Comparison of ENCODE assay signal across 31 cellular contexts in the genomic region with DNA sequence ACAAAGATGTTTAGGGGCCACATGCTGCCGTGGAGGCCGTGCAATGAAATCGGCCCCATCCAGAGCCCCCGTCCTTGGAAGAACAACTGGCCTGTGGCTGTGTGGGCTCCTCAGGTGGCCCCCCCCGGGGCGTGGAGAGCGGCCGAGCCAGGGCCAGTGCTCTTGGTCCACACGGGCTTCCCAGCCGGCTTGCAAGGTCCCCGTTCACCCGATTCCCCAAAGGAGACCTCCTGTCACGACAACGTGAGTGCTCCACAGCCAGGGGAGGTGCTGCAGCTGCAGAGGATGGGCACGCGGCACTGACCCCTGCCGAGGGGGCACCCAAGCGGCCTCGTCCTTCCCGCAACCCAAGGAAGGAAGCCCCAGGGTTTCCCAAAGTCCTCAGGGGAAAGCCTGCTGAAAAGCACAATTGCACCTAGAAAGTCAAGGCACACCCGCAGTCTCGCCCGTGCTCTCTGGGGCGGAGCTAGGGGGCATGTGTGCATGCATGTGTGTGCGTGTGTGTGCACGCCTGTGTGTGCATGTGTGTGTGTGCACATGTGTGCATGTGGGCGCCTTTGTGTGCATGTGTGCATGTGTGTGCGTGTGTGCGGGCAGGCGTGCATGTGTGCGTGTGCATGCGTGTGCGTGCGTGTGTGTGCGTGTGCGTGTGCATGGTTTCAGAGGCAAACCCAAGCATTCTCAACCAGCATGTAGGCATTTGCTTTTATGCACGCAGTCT. TPM values are rescaled to one million over a fixed set of nuclear protein-coding genes. Genes with fewer than 3 reads are reported as not detected.
DNase-seq lines count a peak whose midpoint lies in the region; ATAC-seq, FAIRE-seq and TF ChIP-seq lines count a peak whose summit lies in the region.
"Had no signal": no experiment of that assay in that cellular context is flagged by ENCODE, and none has a peak within 500 bp of the region (broad histone marks: within the 10 kb centered on the region; RNA-seq: fewer than 3 reads in every experiment).

No MANE protein-coding gene starts in this region.

- DNase-seq in activated CD4-positive, alpha-beta T cell treated with anti-CD3 and anti-CD28 coated beads for 36 hours, result peak; percentile 4
- DNase-seq in activated CD4-positive, alpha-beta T cell treated with anti-CD3 and anti-CD28 coated beads, Interleukin-2, amount 10 ng/mL, durations not matched to agents 24 days and 14 days, result no peak
- peak; percentile 67 for DNase-seq in kidney
- DNase-seq in sigmoid colon, result peak; percentile 60
- DNase-seq in NCI-H146 (lab: John Stamatoyannopoulos, UW), result no peak
- DNase-seq in HAP-1 (ENCODE audit: low spot score in 2 of 2), result no peak
- no peak for DNase-seq in T-helper 2 cell
- DNase-seq: activated CD8-positive, alpha-beta T cell treated with anti-CD3 and anti-CD28 coated beads for 36 hours; activated gamma-delta T cell; activated naive CD8-positive, alpha-beta T cell treated with anti-CD3 and anti-CD28 coated beads, Interleukin-2, amount 50 U/mL, for 24 hours; activated T-cell treated with anti-CD3 and anti-CD28 coated beads for 4 hours; CD8-positive, alpha-beta T cell; EL; GOT3; islet precursor cell; mammary epithelial cell; NCI-H1105; NCI-H2029; NCI-H524 treated with DMSO at 0.1 percent for 48 hours; NK-92 treated with Interleukin-12 subunit alpha and Interleukin-12 subunit beta, amount 100 ng/mL, for 24 hours; SJCRH30; stimulated activated CD4-positive, alpha-beta T cell treated with anti-CD3 and anti-CD28 coated beads, Interleukin-15, amount 100 ng/mL, for 24 hours; stimulated activated naive CD4-positive, alpha-beta T cell; T-cell had no signal

- H3K4me3 Mint-ChIP-seq in activated CD4-positive, alpha-beta T cell treated with anti-CD3 and anti-CD28 coated beads for 36 hours, result no peak overlapping the region
- no peak overlapping the region for H3K4me3 Mint-ChIP-seq in activated CD4-positive, alpha-beta T cell treated with anti-CD3 and anti-CD28 coated beads, Interleukin-2, amount 10 ng/mL, durations not matched to agents 24 days and 14 days
- H3K4me3 Mint-ChIP-seq: activated CD8-positive, alpha-beta T cell treated with anti-CD3 and anti-CD28 coated beads for 36 hours; activated naive CD8-positive, alpha-beta T cell treated with anti-CD3 and anti-CD28 coated beads, Interleukin-2, amount 50 U/mL, for 24 hours; CD8-positive, alpha-beta T cell; neural crest cell; T-cell had no signal

- H3K4me3 ChIP-seq in kidney (ENCODE audit: low read length in 2 of 2) (no peak overlapping the region), sigmoid colon (no peak overlapping the region), HAP-1 (no peak overlapping the region)
- H3K4me3 ChIP-seq: SJCRH30, vagina had no signal

- no peak for ATAC-seq in activated CD4-positive, alpha-beta T cell treated with anti-CD3 and anti-CD28 coated beads for 36 hours
- ATAC-seq: activated CD4-positive, CD25-positive, alpha-beta regulatory T cell treated with anti-CD3 and anti-CD28 coated beads, Interleukin-2, amount 50 U/mL, for 24 hours; activated CD8-positive, alpha-beta T cell treated with anti-CD3 and anti-CD28 coated beads for 36 hours; activated naive CD8-positive, alpha-beta T cell treated with anti-CD3 and anti-CD28 coated beads, Interleukin-2, amount 50 U/mL, for 24 hours; CD8-positive, alpha-beta T cell; Panc1; T-cell had no signal

- H3K9me3 Mint-ChIP-seq in activated CD4-positive, alpha-beta T cell treated with anti-CD3 and anti-CD28 coated beads for 36 hours (ENCODE audit: low read depth), result no peaks in the 10 kb centered on the region
- H3K9me3 Mint-ChIP-seq in activated CD4-positive, alpha-beta T cell treated with anti-CD3 and anti-CD28 coated beads, Interleukin-2, amount 10 ng/mL, durations not matched to agents 24 days and 14 days, result no peaks in the 10 kb centered on the region
- H3K9me3 Mint-ChIP-seq: activated CD8-positive, alpha-beta T cell treated with anti-CD3 and anti-CD28 coated beads for 36 hours; activated naive CD8-positive, alpha-beta T cell treated with anti-CD3 and anti-CD28 coated beads, Interleukin-2, amount 50 U/mL, for 24 hours; CD8-positive, alpha-beta T cell; neural crest cell; T-cell had no signal

- no peak for TF ChIP-seq POLR2A in sigmoid colon (IDR thresholded peaks at IDR 0.05)

- in situ Hi-C loops in HAP-1 (cut with MboI; ENCODE audit: low sequenced_read_pairs), result no loop called here

- TF ChIP-seq CTCF in VCaP (conservative IDR thresholded peaks at IDR 0.05) (no peak), kidney (IDR thresholded peaks at IDR 0.05; ENCODE audit: borderline replicate concordance, extremely low read depth, insufficient read depth) (no peak), sigmoid colon (IDR thresholded peaks at IDR 0.05) (no peak)

- no peak for FAIRE-seq in kidney (lab: Jason Lieb, UNC)
- FAIRE-seq: endometrium had no signal

- no peak for TF ChIP-seq EP300 in sigmoid colon (IDR thresholded peaks at IDR 0.05)

- no peak overlapping the region for H3K9ac ChIP-seq in kidney (ENCODE audit: low read length in 2 of 2)

- H3K36me3 Mint-ChIP-seq in activated CD4-positive, alpha-beta T cell treated with anti-CD3 and anti-CD28 coated beads for 36 hours (ENCODE audit: low read depth), result no peaks in the 10 kb centered on the region
- H3K36me3 Mint-ChIP-seq in activated CD4-positive, alpha-beta T cell treated with anti-CD3 and anti-CD28 coated beads, Interleukin-2, amount 10 ng/mL, durations not matched to agents 24 days and 14 days (ENCODE audit: low read depth), result no peaks in the 10 kb centered on the region
- H3K36me3 Mint-ChIP-seq: CD8-positive, alpha-beta T cell; T-cell had no signal

- no peaks in the 10 kb centered on the region for H3K36me3 ChIP-seq in kidney (ENCODE audit: control insufficient read depth in 1 of 2, insufficient read depth in 2 of 2, low read length in 2 of 2)
- no peaks in the 10 kb centered on the region for H3K36me3 ChIP-seq in sigmoid colon
- no peaks in the 10 kb centered on the region for H3K36me3 ChIP-seq in HAP-1 (replicated peaks)
- H3K36me3 ChIP-seq: SJCRH30, vagina had no signal

- WGBS in sigmoid colon, 2 donors, result 67 to 70% methylated on average over 37 of the region's 37 CpGs

- H3K4me1 Mint-ChIP-seq in activated CD4-positive, alpha-beta T cell treated with anti-CD3 and anti-CD28 coated beads for 36 hours, result no peaks in the 10 kb centered on the region
- no peaks in the 10 kb centered on the region for H3K4me1 Mint-ChIP-seq in activated CD4-positive, alpha-beta T cell treated with anti-CD3 and anti-CD28 coated beads, Interleukin-2, amount 10 ng/mL, durations not matched to agents 24 days and 14 days
- H3K4me1 Mint-ChIP-seq: activated naive CD8-positive, alpha-beta T cell treated with anti-CD3 and anti-CD28 coated beads, Interleukin-2, amount 50 U/mL, for 24 hours; T-cell had no signal

- H3K9me3 ChIP-seq in kidney (ENCODE audit: control insufficient read depth in 1 of 2, low read length in 2 of 2) (no peaks in the 10 kb centered on the region), sigmoid colon (no peaks in the 10 kb centered on the region), HAP-1 (no peaks in the 10 kb centered on the region)
- H3K9me3 ChIP-seq: SJCRH30, vagina had no signal

- H3K4me1 ChIP-seq in kidney (ENCODE audit: control insufficient read depth in 1 of 2, insufficient read depth in 1 of 2, low read depth in 1 of 2, low read length in 2 of 2) (peaks cover 0 to 9% of the 10 kb centered on the region in 2 donors), sigmoid colon (peaks cover 0 to 78% (median 63%) of the 10 kb centered on the region in 4 donors), HAP-1 (no peaks in the 10 kb centered on the region)
- H3K4me1 ChIP-seq: vagina had no signal

- no peaks in the 10 kb centered on the region for H3K27me3 Mint-ChIP-seq in activated CD4-positive, alpha-beta T cell treated with anti-CD3 and anti-CD28 coated beads for 36 hours
- no peaks in the 10 kb centered on the region for H3K27me3 Mint-ChIP-seq in activated CD4-positive, alpha-beta T cell treated with anti-CD3 and anti-CD28 coated beads, Interleukin-2, amount 10 ng/mL, durations not matched to agents 24 days and 14 days
- H3K27me3 Mint-ChIP-seq: activated CD8-positive, alpha-beta T cell treated with anti-CD3 and anti-CD28 coated beads for 36 hours; activated naive CD8-positive, alpha-beta T cell treated with anti-CD3 and anti-CD28 coated beads, Interleukin-2, amount 50 U/mL, for 24 hours; T-cell had no signal

- POLR2A ChIA-PET in activated CD4-positive, alpha-beta T cell treated with anti-CD3 and anti-CD28 coated beads for 36 hours (lab: Charles Lee), result no interaction called here

- no peak overlapping the region for H3K27ac Mint-ChIP-seq in activated CD4-positive, alpha-beta T cell treated with anti-CD3 and anti-CD28 coated beads for 36 hours
- no peak overlapping the region for H3K27ac Mint-ChIP-seq in activated CD4-positive, alpha-beta T cell treated with anti-CD3 and anti-CD28 coated beads, Interleukin-2, amount 10 ng/mL, durations not matched to agents 24 days and 14 days
- H3K27ac Mint-ChIP-seq: activated CD8-positive, alpha-beta T cell treated with anti-CD3 and anti-CD28 coated beads for 36 hours; activated naive CD8-positive, alpha-beta T cell treated with anti-CD3 and anti-CD28 coated beads, Interleukin-2, amount 50 U/mL, for 24 hours; CD8-positive, alpha-beta T cell; T-cell had no signal

- intact Hi-C loops in activated CD4-positive, alpha-beta T cell treated with anti-CD3 and anti-CD28 coated beads for 36 hours (cut with DNase I, micrococcal nuclease), result no loop called here
- intact Hi-C loops in activated CD4-positive, alpha-beta T cell treated with anti-CD3 and anti-CD28 coated beads, Interleukin-2, amount 10 ng/mL, durations not matched to agents 24 days and 14 days (cut with micrococcal nuclease), result no loop called here
- intact Hi-C loops in kidney (cut with DNase I) (no loop called here), sigmoid colon (cut with DNase I) (no loop called here)

- H3K27me3 ChIP-seq in sigmoid colon, result no peaks in the 10 kb centered on the region
- no peaks in the 10 kb centered on the region for H3K27me3 ChIP-seq in HAP-1 (ENCODE audit: low read depth)
- H3K27me3 ChIP-seq: SJCRH30, vagina had no signal

- peak overlapping the region; percentile 79 for H3K27ac ChIP-seq in VCaP
- H3K27ac ChIP-seq in kidney (ENCODE audit: low read depth in 2 of 2, low read length in 2 of 2), result no peak overlapping the region
- H3K27ac ChIP-seq in sigmoid colon, result peak overlapping the region in 2 of 4 donors; percentile 78 to 89
- H3K27ac ChIP-seq: 22Rv1, SJCRH30, vagina had no signal

- CTCF ChIA-PET in activated CD4-positive, alpha-beta T cell treated with anti-CD3 and anti-CD28 coated beads for 36 hours (lab: Charles Lee), result no interaction called here

RNA-seq across cellular contexts. Expression of gene SLX9, which starts 48.2 kb away (rescaled TPM):
- total RNA-seq in activated CD4-positive, alpha-beta T cell treated with anti-CD3 and anti-CD28 coated beads for 36 hours, result 10 to 100 TPM; 60.8 to 68.8 TPM
- 74.6 and 80.8 TPM in 2 replicates for total RNA-seq in activated CD4-positive, alpha-beta T cell treated with anti-CD3 and anti-CD28 coated beads, Interleukin-2, amount 10 ng/mL, durations not matched to agents 24 days and 14 days
- total RNA-seq in kidney (27.1 TPM), sigmoid colon (10 to 100 TPM; 18.3 to 38.8 (median 22.0) TPM)
- polyA plus RNA-seq in kidney (ENCODE audit: insufficient read depth, low read depth, low replicate concordance) (35.1 TPM), sigmoid colon (10 to 100 TPM in 2 of 3 donors, 1 to 10 TPM in 1; 9.7 to 31.9 (median 15.0) TPM)

Comparison
In these comparisons a context has a peak if more than half of its experiments do, and no peak if none do; other contexts are left out.
1. DNase-seq: peak in activated CD4-positive, alpha-beta T cell treated with anti-CD3 and anti-CD28 coated beads for 36 hours (single experiment), kidney (single experiment) and sigmoid colon (single experiment); none in activated CD4-positive, alpha-beta T cell treated with anti-CD3 and anti-CD28 coated beads, Interleukin-2, amount 10 ng/mL, durations not matched to agents 24 days and 14 days (single experiment), NCI-H146 (single experiment), HAP-1 (0 of 2) and T-helper 2 cell (0 of 5).